ENCODE assay signal across 8 cellular contexts in the genomic region with DNA sequence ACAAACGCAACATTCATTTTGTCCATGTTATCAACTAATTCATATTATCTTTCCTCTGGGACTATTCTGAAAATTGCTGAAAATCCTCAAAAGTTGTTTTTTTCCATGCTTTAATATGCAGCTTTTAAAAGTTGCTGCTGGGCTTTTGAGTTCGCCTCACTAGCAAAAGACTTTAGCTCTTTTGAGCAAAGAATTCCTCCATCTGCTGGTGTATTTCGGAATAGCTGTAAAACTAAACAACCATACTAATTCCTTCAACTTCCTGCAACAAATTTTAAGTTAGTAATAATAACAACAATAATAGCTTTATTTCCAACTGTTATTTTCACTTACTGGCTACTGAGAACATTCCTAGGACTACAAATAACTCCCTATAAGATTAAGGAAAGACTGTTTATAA. TPM values are rescaled to one million over a fixed set of nuclear protein-coding genes. Genes with fewer than 3 reads are reported as not detected.
DNase-seq lines count a peak whose midpoint lies in the region; ATAC-seq and TF ChIP-seq lines count a peak whose summit lies in the region.

No MANE protein-coding gene starts in this region.

- H3K36me3 Mint-ChIP-seq in stimulated activated naive B cell treated with anti-CD40 and anti-IgM and Interleukin-4, amounts not matched to agents 10 μg/mL and 1 μg/mL and 100 μg/mL, for 72 hours = no peaks in the 10 kb centered on the region

- H3K27ac Mint-ChIP-seq in stimulated activated naive B cell treated with anti-CD40 and anti-IgM and Interleukin-4, amounts not matched to agents 10 μg/mL and 1 μg/mL and 100 μg/mL, for 72 hours = no peak overlapping the region

- TF ChIP-seq CTCF in AG09309 (IDR thresholded peaks at IDR 0.05; ENCODE audit: control insufficient read depth, insufficient read depth, low read depth, low read length, missing control alignments) = peak; percentile 63

- no peaks in the 10 kb centered on the region for H3K9me3 Mint-ChIP-seq in stimulated activated naive B cell treated with anti-CD40 and anti-IgM and Interleukin-4, amounts not matched to agents 10 μg/mL and 1 μg/mL and 100 μg/mL, for 72 hours

- no peak for ATAC-seq in stimulated activated naive B cell treated with anti-CD40 and anti-IgM and Interleukin-4, amounts not matched to agents 10 μg/mL and 1 μg/mL and 100 μg/mL, for 72 hours (replicated peaks)

- DNase-seq in AG09309 (ENCODE audit: low read depth) (no peak), HCEC 1CT (peak; percentile 25), amniotic stem cell (lab: John Stamatoyannopoulos, UW) (peak; percentile 22), kidney glomerular epithelial cell (lab: John Stamatoyannopoulos, UW) (peak; percentile 24), NCI-H774 (lab: John Stamatoyannopoulos, UW) (no peak), activated T-cell treated with anti-CD3 and anti-CD28 coated beads for 4 hours (no peak), mucosa of gallbladder (ENCODE audit: low spot score) (no peak)
- DNase-seq in stimulated activated naive B cell treated with anti-CD40 and anti-IgM and Interleukin-4, amounts not matched to agents 10 μg/mL and 1 μg/mL and 100 μg/mL, for 72 hours = no peak

- H3K4me1 Mint-ChIP-seq in stimulated activated naive B cell treated with anti-CD40 and anti-IgM and Interleukin-4, amounts not matched to agents 10 μg/mL and 1 μg/mL and 100 μg/mL, for 72 hours = no peaks in the 10 kb centered on the region

- H3K4me3 Mint-ChIP-seq in stimulated activated naive B cell treated with anti-CD40 and anti-IgM and Interleukin-4, amounts not matched to agents 10 μg/mL and 1 μg/mL and 100 μg/mL, for 72 hours = no peak overlapping the region

- H3K4me3 ChIP-seq in AG09309 (ENCODE audit: control insufficient read depth, low read depth, low read length) = no peak overlapping the region

- no peaks in the 10 kb centered on the region for H3K27me3 Mint-ChIP-seq in stimulated activated naive B cell treated with anti-CD40 and anti-IgM and Interleukin-4, amounts not matched to agents 10 μg/mL and 1 μg/mL and 100 μg/mL, for 72 hours

RNA-seq across cellular contexts. Expression of gene PABIR2, which starts 14.2 kb away (rescaled TPM):
- 18.4 TPM for total RNA-seq in mucosa of gallbladder

Comparison
In these comparisons a context has a peak if more than half of its experiments do, and no peak if none do; other contexts are left out.
1. DNase-seq: peak in HCEC 1CT (single experiment), amniotic stem cell (single experiment) and kidney glomerular epithelial cell (single experiment); none in AG09309 (single experiment), NCI-H774 (single experiment), activated T-cell treated with anti-CD3 and anti-CD28 coated beads for 4 hours (single experiment), stimulated activated naive B cell treated with anti-CD40 and anti-IgM and Interleukin-4, amounts not matched to agents 10 μg/mL and 1 μg/mL and 100 μg/mL, for 72 hours (single experiment) and mucosa of gallbladder (single experiment).